15 cellular contexts compared by ENCODE assay signal in the genomic region with DNA sequence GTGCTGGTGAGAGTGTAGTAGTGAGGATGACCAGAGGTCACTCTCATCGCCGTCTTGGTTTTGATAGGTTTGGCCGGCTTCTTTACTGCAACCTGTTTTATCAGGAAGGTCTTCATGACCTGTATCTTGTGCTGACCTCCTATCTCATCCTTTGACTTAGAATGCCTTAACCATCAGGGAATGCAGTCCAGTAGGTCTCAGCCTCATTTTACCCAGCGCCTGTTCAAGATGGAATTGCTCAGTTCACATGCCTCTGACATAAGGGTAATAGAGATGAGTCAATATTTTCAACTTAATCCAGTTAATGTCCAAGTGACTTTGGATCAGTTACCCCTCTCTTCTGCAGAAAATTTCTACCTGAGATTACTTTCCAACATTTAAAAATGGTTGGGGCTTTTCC. TPM values are rescaled to one million over a fixed set of nuclear protein-coding genes. Genes with fewer than 3 reads are reported as not detected.
DNase-seq lines count a peak whose midpoint lies in the region; ATAC-seq and TF ChIP-seq lines count a peak whose summit lies in the region.
"Had no signal": no experiment of that assay in that cellular context is flagged by ENCODE, and none has a peak within 500 bp of the region (broad histone marks: within the 10 kb centered on the region; RNA-seq: fewer than 3 reads in every experiment).

No MANE protein-coding gene starts in this region.

- no peak for DNase-seq in HFFc6
- no peak for DNase-seq in sigmoid colon
- DNase-seq in uterus: no peak
- DNase-seq in A172 (ENCODE audit: low spot score): no peak
- DNase-seq in mucosa of descending colon: no peak
- DNase-seq: BE2C; CD4-positive, alpha-beta memory T cell; DMS79; GM23248 had no signal

- ATAC-seq in gastroesophageal sphincter (no peak), HG02870 (IDR thresholded peaks at IDR 0.05; ENCODE audit: unreplicated experiment) (no peak), mucosa of descending colon (no peak)
- ATAC-seq: GM12878 had no signal

- H3K4me1 Mint-ChIP-seq in HFFc6 (ENCODE audit: low read depth): peaks cover 46% of the 10 kb centered on the region

- 84 to 93% methylated on average over 3 to 4 of the region's 4 CpGs for WGBS in gastroesophageal sphincter (ENCODE audit: low coverage in 1 of 2), 2 donors
- WGBS in sigmoid colon, 2 donors: 93 to 94% methylated on average over 4 of the region's 4 CpGs

- intact Hi-C loops in sigmoid colon (cut with DNase I): loop anchor here (5.0 to 10.0 kb wide), 3 partner anchors 38 to 1335 kb away; a partner anchor contains a TSS
- intact Hi-C loops in uterus (cut with DNase I; ENCODE audit: low total_unique reads): no loop called here
- intact Hi-C loops in mucosa of descending colon (cut with DNase I, micrococcal nuclease): no loop called here

- H3K4me1 ChIP-seq in gastroesophageal sphincter: peaks cover 0 to 78% (median 19%) of the 10 kb centered on the region in 3 donors
- peaks cover 0 to 74% (median 66%) of the 10 kb centered on the region in 4 donors for H3K4me1 ChIP-seq in sigmoid colon
- H3K4me1 ChIP-seq in uterus: no peaks in the 10 kb centered on the region
- H3K4me1 ChIP-seq in mucosa of descending colon (ENCODE audit: low read depth): peaks cover 17% of the 10 kb centered on the region
- H3K4me1 ChIP-seq: BE2C had no signal

- H3K27ac Mint-ChIP-seq in HFFc6: no peak overlapping the region
- H3K27ac Mint-ChIP-seq: CD4-positive, alpha-beta memory T cell; IgD-negative memory B cell had no signal

- H3K36me3 Mint-ChIP-seq in HFFc6 (ENCODE audit: low read depth): peaks cover 24% of the 10 kb centered on the region
- H3K36me3 Mint-ChIP-seq: CD4-positive, alpha-beta memory T cell had no signal

- TF ChIP-seq EP300 in gastroesophageal sphincter (IDR thresholded peaks at IDR 0.05) (no peak), sigmoid colon (IDR thresholded peaks at IDR 0.05) (no peak)

- H3K27me3 ChIP-seq in gastroesophageal sphincter (no peaks in the 10 kb centered on the region), sigmoid colon (no peaks in the 10 kb centered on the region), uterus (no peaks in the 10 kb centered on the region)

- no peak for TF ChIP-seq POLR2A in gastroesophageal sphincter (IDR thresholded peaks at IDR 0.05)
- TF ChIP-seq POLR2A in sigmoid colon (IDR thresholded peaks at IDR 0.05): no peak
- TF ChIP-seq POLR2A in uterus (IDR thresholded peaks at IDR 0.05): no peak

- H3K36me3 ChIP-seq in gastroesophageal sphincter: peaks cover 0 to 14% of the 10 kb centered on the region in 2 donors
- peaks cover 0 to 22% (median 4%) of the 10 kb centered on the region in 4 donors for H3K36me3 ChIP-seq in sigmoid colon
- no peaks in the 10 kb centered on the region for H3K36me3 ChIP-seq in uterus
- no peaks in the 10 kb centered on the region for H3K36me3 ChIP-seq in mucosa of descending colon (ENCODE audit: low read depth)
- H3K36me3 ChIP-seq: BE2C had no signal

- H3K4me3 ChIP-seq in gastroesophageal sphincter: peak overlapping the region in 1 of 2 donors; percentile 100
- peak overlapping the region in 2 of 4 donors; percentile 88 to 94 for H3K4me3 ChIP-seq in sigmoid colon
- no peak overlapping the region for H3K4me3 ChIP-seq in uterus
- no peak overlapping the region for H3K4me3 ChIP-seq in mucosa of descending colon
- H3K4me3 ChIP-seq: GM12878, GM23248 had no signal

- H3K9me3 ChIP-seq in gastroesophageal sphincter (no peaks in the 10 kb centered on the region), sigmoid colon (no peaks in the 10 kb centered on the region), uterus (no peaks in the 10 kb centered on the region), mucosa of descending colon (no peaks in the 10 kb centered on the region)
- H3K9me3 ChIP-seq: BE2C had no signal

- H3K27ac ChIP-seq in gastroesophageal sphincter (peak overlapping the region in 3 of 4 donors; percentile 96 to 100 (median 100)), sigmoid colon (peak overlapping the region; percentile 97 to 100 (median 100)), uterus (peak overlapping the region; percentile 29 to 91)
- H3K27ac ChIP-seq: C4-2B, GM23248 had no signal

- 0 out of 2 replicates have a peak overlapping the region, but pooled peaks have one; percentile 30 for H3K4me3 Mint-ChIP-seq in HFFc6

- no peaks in the 10 kb centered on the region for H3K9me3 Mint-ChIP-seq in HFFc6
- H3K9me3 Mint-ChIP-seq: CD4-positive, alpha-beta memory T cell had no signal

- H3K27me3 Mint-ChIP-seq in HFFc6 (ENCODE audit: insufficient read depth): no peaks in the 10 kb centered on the region

- TF ChIP-seq CTCF in HFFc6 (IDR thresholded peaks at IDR 0.05) (no peak), gastroesophageal sphincter (IDR thresholded peaks at IDR 0.05) (no peak), sigmoid colon (IDR thresholded peaks at IDR 0.05) (no peak), uterus (IDR thresholded peaks at IDR 0.05) (no peak), mucosa of descending colon (IDR thresholded peaks at IDR 0.05) (no peak)

RNA-seq across cellular contexts. Expression of a gene that starts 4.6 kb away (rescaled TPM):
- total RNA-seq in HFFc6 (2021; fragmentation: NEBNext Ultra II Directional; extraction: Animal tissue kit (Norgen Biotek cat#: 25700)): 100 to 1,000 TPM in 5 of 6 experiments, 10 to 100 TPM in 1; 97.5 to 124 (median 107) TPM
- total RNA-seq in gastroesophageal sphincter (100 to 1,000 TPM; 139 to 322 (median 244) TPM), sigmoid colon (100 to 1,000 TPM; 136 to 242 (median 145) TPM), uterus (100 to 1,000 TPM in 3 of 4 donors, 10 to 100 TPM in 1; 70.7 to 252 (median 184) TPM), mucosa of descending colon (100 to 1,000 TPM in 1 of 3 donors, 10 to 100 TPM in 1, 1 to 10 TPM in 1; 7.2 to 118 (median 36.7) TPM)
- polyA plus RNA-seq in sigmoid colon: 10 to 100 TPM in 1 of 3 donors, 1 to 10 TPM in 2; 3.9 to 29.9 (median 6.6) TPM
- total RNA-seq in A172 (2014; rRNA removed; shearing (Covaris generic)): 52.1 and 57.5 TPM in 2 replicates
- total RNA-seq: HT-29 had no signal
- polyA plus RNA-seq: CD4-positive, alpha-beta memory T cell; IgD-negative memory B cell had no signal
